Comparison of ENCODE assay signal across 8 cellular contexts in the genomic region with DNA sequence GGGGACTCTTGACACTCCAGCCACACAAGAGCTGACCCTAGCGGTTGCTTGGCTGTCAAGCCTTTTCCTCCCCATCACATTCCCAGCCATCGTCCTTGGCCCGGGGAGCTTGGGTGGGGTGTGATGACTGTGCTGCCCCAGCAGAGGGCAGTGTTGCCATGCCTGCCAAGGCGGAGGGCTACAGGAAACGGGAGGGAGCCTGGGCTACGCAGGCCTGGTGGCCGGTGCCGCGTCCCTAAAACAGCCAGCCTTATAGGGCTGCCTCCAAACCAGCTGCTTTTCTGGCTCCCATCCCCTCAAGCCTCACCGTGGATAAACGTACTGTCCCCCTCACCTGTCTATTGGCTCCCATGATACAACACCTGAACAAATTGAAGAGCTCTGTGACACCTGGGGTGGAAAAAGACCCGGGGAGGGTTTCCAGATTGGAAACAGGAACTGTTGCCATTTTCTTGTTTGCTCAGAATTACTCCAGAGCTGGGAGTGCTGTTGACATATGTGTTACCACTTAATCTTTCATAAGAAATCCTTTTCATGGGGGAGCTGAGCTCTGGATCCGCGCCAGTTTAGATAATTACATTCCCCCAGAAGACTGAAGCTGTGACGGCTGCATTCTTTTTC.
DNase-seq lines count a peak whose midpoint lies in the region; ATAC-seq and TF ChIP-seq lines count a peak whose summit lies in the region.

No MANE protein-coding gene starts in this region.

- H3K4me3 ChIP-seq in osteoblast (ENCODE audit: insufficient read depth, low read length): no peak overlapping the region

- no peaks in the 10 kb centered on the region for H4K20me1 ChIP-seq in osteoblast (ENCODE audit: insufficient read depth, low read length)

- ATAC-seq in HG03565 (IDR thresholded peaks at IDR 0.05; ENCODE audit: unreplicated experiment): peak; percentile 94

- no peaks in the 10 kb centered on the region for H3K4me1 ChIP-seq in osteoblast (ENCODE audit: insufficient read depth, low read length)

- H3K27me3 ChIP-seq in osteoblast (ENCODE audit: insufficient read depth, low read length): no peaks in the 10 kb centered on the region

- DNase-seq in DMS79 (lab: John Stamatoyannopoulos, UW): peak; percentile 93
- DNase-seq in GM20000 (ENCODE audit: low spot score): peak; percentile 69
- peak; percentile 27 for DNase-seq in NCI-H526 treated with DMSO at 0.1 percent for 48 hours (lab: John Stamatoyannopoulos, UW)
- peak; percentile 37 for DNase-seq in activated T-cell treated with anti-CD3 and anti-CD28 coated beads for 48 hours (ENCODE audit: low read depth)
- peak; percentile 53 for DNase-seq in glomerular visceral epithelial cell (ENCODE audit: extremely low spot score)
- DNase-seq in osteoblast (ENCODE audit: insufficient read length, low spot score, missing footprints): peak; percentile 83
- no peak for DNase-seq in dedifferentiated amniotic fluid mesenchymal stem cell (ENCODE audit: extremely low spot score)

- H3K9me3 ChIP-seq in osteoblast (ENCODE audit: low read depth, low read length): no peaks in the 10 kb centered on the region

- no peak overlapping the region for H2AFZ ChIP-seq in osteoblast (ENCODE audit: low read length)

- peak; percentile 97 for TF ChIP-seq CTCF in GM20000 (IDR thresholded peaks at IDR 0.05; ENCODE audit: extremely low read depth, missing control alignments)
- peak; percentile 84 for TF ChIP-seq CTCF in osteoblast (IDR thresholded peaks at IDR 0.05; ENCODE audit: extremely low read depth, low read depth, low read length)

- no peaks in the 10 kb centered on the region for H3K36me3 ChIP-seq in osteoblast (ENCODE audit: insufficient read depth, low read length)

- no peaks in the 10 kb centered on the region for H3K79me2 ChIP-seq in osteoblast (ENCODE audit: insufficient read depth, low read length)

- peak overlapping the region; percentile 57 for H3K4me2 ChIP-seq in osteoblast (ENCODE audit: insufficient read depth, low read length)

- no peak overlapping the region for H3K27ac ChIP-seq in osteoblast (ENCODE audit: low read depth, low read length)
